8 cellular contexts compared by ENCODE assay signal in genomic region chr1:218459878-218460277, GRCh38.
DNase-seq lines count a peak whose midpoint lies in the region; ATAC-seq and TF ChIP-seq lines count a peak whose summit lies in the region.

No MANE protein-coding gene starts in this region.

- H3K4me3 ChIP-seq in adrenal gland: peak overlapping the region in 1 of 4 donors; percentile 12

- TF ChIP-seq POLR2A in adrenal gland (IDR thresholded peaks at IDR 0.05): no peak

- H3K9me3 ChIP-seq in adrenal gland (replicated peaks in 1 of 3): no peaks in the 10 kb centered on the region
- H3K9me3 ChIP-seq in T-helper 17 cell (ENCODE audit: control insufficient read depth, low read length, poor library complexity, severe bottlenecking): no peaks in the 10 kb centered on the region

- WGBS in adrenal gland, 4 donors: 12 to 18% (median 16%) methylated on average over 4 of the region's 4 CpGs

- no peak overlapping the region for H3K27ac Mint-ChIP-seq in T-helper 17 cell

- H3K4me3 Mint-ChIP-seq in T-helper 17 cell: no peak overlapping the region

- intact Hi-C loops in adrenal gland (cut with DNase I): no loop called here

- no peaks in the 10 kb centered on the region for H3K36me3 ChIP-seq in adrenal gland (replicated peaks in 1 of 2)

- H3K36me3 Mint-ChIP-seq in T-helper 17 cell (ENCODE audit: low read depth): no peaks in the 10 kb centered on the region

- no peaks in the 10 kb centered on the region for H3K27me3 ChIP-seq in adrenal gland

- peaks cover 13 to 40% of the 10 kb centered on the region in 2 donors for H3K4me1 ChIP-seq in adrenal gland (replicated peaks in 1 of 2)

- ATAC-seq in HG03103 (IDR thresholded peaks at IDR 0.05; ENCODE audit: low read depth, unreplicated experiment) (peak; percentile 82), T-helper 17 cell (no peak), GM19463 (IDR thresholded peaks at IDR 0.05; ENCODE audit: unreplicated experiment) (no peak), GM18520 (IDR thresholded peaks at IDR 0.05; ENCODE audit: unreplicated experiment) (no peak)

- peak overlapping the region in 3 of 5 donors; percentile 27 to 81 (median 48) for H3K27ac ChIP-seq in adrenal gland

- DNase-seq in AG20443 (ENCODE audit: low spot score) (peak; percentile 87), adrenal gland (peak in 5 of 7 donors; percentile 20 to 34 (median 31)), iPS DF 4.7 (ENCODE audit: extremely low read depth, low spot score) (peak; percentile 87), stromal cell of bone marrow (ENCODE audit: low read depth) (peak; percentile 79), T-helper 17 cell (no peak)

- no peak for TF ChIP-seq CTCF in adrenal gland (IDR thresholded peaks at IDR 0.05)

- H3K4me1 Mint-ChIP-seq in T-helper 17 cell: no peaks in the 10 kb centered on the region

- H3K27me3 Mint-ChIP-seq in T-helper 17 cell: peaks cover 17% of the 10 kb centered on the region

Comparison
In these comparisons a context has a peak if more than half of its experiments do, and no peak if none do; other contexts are left out.
1. DNase-seq: peak in AG20443 (single experiment), adrenal gland (5 of 7), iPS DF 4.7 (single experiment) and stromal cell of bone marrow (single experiment); none in T-helper 17 cell (0 of 3).